ENCODE assay signal across 8 cellular contexts in the genomic region with DNA sequence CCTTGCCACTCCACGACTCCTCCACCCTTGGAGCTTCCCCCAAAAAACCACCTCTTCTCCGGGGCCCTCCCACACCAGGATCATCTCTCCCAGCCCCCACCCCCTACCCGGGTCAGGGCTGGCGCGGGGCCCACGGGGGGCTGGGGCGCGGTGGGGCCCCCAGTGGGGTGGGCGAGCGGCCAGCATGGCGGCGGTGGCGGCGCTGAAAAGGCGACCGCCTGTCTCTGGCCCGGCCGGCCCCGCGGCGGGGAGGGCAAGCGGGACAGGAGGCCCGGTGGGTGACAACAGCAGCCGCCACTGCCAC. TPM values are rescaled to one million over a fixed set of nuclear protein-coding genes. Genes with fewer than 3 reads are reported as not detected.
DNase-seq lines count a peak whose midpoint lies in the region; ATAC-seq, FAIRE-seq and TF ChIP-seq lines count a peak whose summit lies in the region.

No MANE protein-coding gene starts in this region.

- peak overlapping the region; percentile 65 to 68 for H3K9ac ChIP-seq in duodenal mucosa (ENCODE audit: low read depth in 1 of 2, low read length in 2 of 2)

- TF ChIP-seq CTCF in C4-2B (conservative IDR thresholded peaks at IDR 0.05): no peak
- no peak for TF ChIP-seq CTCF in neural crest cell (conservative IDR thresholded peaks at IDR 0.05)

- peak overlapping the region; percentile 89 for H3K4me3 Mint-ChIP-seq in neural crest cell

- H3K4me3 ChIP-seq in Jurkat, Clone E6-1 (ENCODE audit: low read length): peak overlapping the region; percentile 79
- peak overlapping the region; percentile 80 to 83 for H3K4me3 ChIP-seq in duodenal mucosa (ENCODE audit: low read depth in 1 of 2, low read length in 2 of 2)

- H3K27ac Mint-ChIP-seq in neural crest cell (ENCODE audit: unreplicated experiment): peak overlapping the region; percentile 86

- H3K27ac ChIP-seq in C4-2B: peak overlapping the region; percentile 74
- peak overlapping the region; percentile 68 for H3K27ac ChIP-seq in duodenal mucosa (ENCODE audit: low read depth, low read length)

- H3K27me3 ChIP-seq in duodenal mucosa (ENCODE audit: control insufficient read depth in 1 of 2, insufficient read depth in 2 of 2, low read length in 2 of 2): no peaks in the 10 kb centered on the region

- peaks cover 28 to 56% of the 10 kb centered on the region in 2 donors for H3K36me3 ChIP-seq in duodenal mucosa (ENCODE audit: control insufficient read depth in 1 of 2, insufficient read depth in 2 of 2, low read length in 2 of 2)

- DNase-seq in Jurkat, Clone E6-1 (ENCODE audit: low read depth, low spot score): no peak
- DNase-seq in neural crest cell (ENCODE audit: low read depth, low spot score): no peak
- no peak for DNase-seq in RCC 7860 (ENCODE audit: low spot score)
- no peak for DNase-seq in DMS 273 treated with DMSO at 0.1 percent for 48 hours (lab: John Stamatoyannopoulos, UW)
- no peak for DNase-seq in HTR-8/SVneo (ENCODE audit: insufficient read length, low spot score)

- no peaks in the 10 kb centered on the region for H3K9me3 ChIP-seq in duodenal mucosa (ENCODE audit: control insufficient read depth in 1 of 2, low read length in 2 of 2)

- H3K4me1 ChIP-seq in duodenal mucosa (ENCODE audit: control insufficient read depth in 1 of 2, insufficient read depth in 2 of 2, low read length in 2 of 2): peaks cover 14 to 18% of the 10 kb centered on the region in 2 donors

- no peaks in the 10 kb centered on the region for H3K9me3 Mint-ChIP-seq in neural crest cell

- peaks cover 33% of the 10 kb centered on the region for H3K4me1 Mint-ChIP-seq in neural crest cell

- no peak for FAIRE-seq in RCC 7860 (lab: Jason Lieb, UNC)
- no peak for FAIRE-seq in HTR-8/SVneo (lab: Jason Lieb, UNC)

- no peak for ATAC-seq in GM18517 (IDR thresholded peaks at IDR 0.05; ENCODE audit: unreplicated experiment)

- H3K36me3 Mint-ChIP-seq in neural crest cell (ENCODE audit: low read depth): peaks cover 33% of the 10 kb centered on the region

- H3K27me3 Mint-ChIP-seq in neural crest cell (ENCODE audit: low read depth): peaks cover 4% of the 10 kb centered on the region

RNA-seq across cellular contexts. Expression of a gene that starts 0.8 kb away (rescaled TPM):
- polyA plus RNA-seq in Jurkat, Clone E6-1 (2012; ENCODE audit: insufficient read depth, insufficient read length): 9.7 TPM
- 40.5 and 44.9 TPM in 2 replicates for total RNA-seq in neural crest cell

RNA-seq across cellular contexts. Expression of a gene that starts 13.1 kb away (rescaled TPM):
- polyA plus RNA-seq in Jurkat, Clone E6-1 (2012; ENCODE audit: insufficient read depth, insufficient read length): 739 TPM
- 473 and 489 TPM in 2 replicates for total RNA-seq in neural crest cell

RNA-seq across cellular contexts. Expression of a gene that starts 54.5 kb away (rescaled TPM):
- not detected for polyA plus RNA-seq in Jurkat, Clone E6-1 (2012; ENCODE audit: insufficient read depth, insufficient read length)
- not detected in 2 replicates for total RNA-seq in neural crest cell
